Comparison of ENCODE assay signal across 8 cellular contexts in the genomic region with DNA sequence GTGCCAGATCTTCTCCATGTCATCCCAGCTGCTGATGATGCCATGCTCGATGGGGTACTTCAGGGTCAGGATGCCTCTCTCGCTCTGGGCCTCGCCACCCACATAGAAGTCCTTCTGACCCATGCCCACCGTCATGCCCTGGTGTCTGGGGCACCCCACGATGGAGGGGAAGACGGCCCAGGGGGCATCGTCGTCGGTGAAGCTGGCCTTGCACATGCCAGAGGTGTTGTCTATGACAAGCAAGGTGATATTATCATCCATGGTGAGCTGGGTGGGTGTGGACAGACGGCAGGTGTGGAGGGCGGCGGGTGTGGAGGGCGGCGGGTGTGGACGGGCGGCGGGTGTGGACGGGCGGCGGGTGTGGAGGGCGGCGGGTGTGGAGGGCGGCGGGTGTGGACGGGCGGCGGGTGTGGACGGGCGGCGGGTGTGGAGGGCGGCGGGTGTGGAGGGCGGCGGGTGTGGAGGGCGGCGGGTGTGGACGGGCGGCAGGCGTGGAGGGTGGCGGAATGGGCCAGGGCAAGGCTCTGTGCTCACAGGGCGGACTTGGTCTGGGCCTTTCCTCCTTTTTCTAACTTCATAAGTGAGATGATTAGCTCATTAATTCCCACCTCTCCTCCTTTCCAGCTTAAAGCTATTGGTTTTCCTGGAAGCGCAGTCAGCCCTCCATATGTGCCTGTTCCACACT. TPM values are rescaled to one million over a fixed set of nuclear protein-coding genes. Genes with fewer than 3 reads are reported as not detected.
"Had no signal": no experiment of that assay in that cellular context is flagged by ENCODE, and none has a peak within 500 bp of the region (broad histone marks: within the 10 kb centered on the region; RNA-seq: fewer than 3 reads in every experiment).

No MANE protein-coding gene starts in this region.

RNA-seq across cellular contexts. Expression of a gene that starts 30.8 kb away (rescaled TPM):
- total RNA-seq: OCI-LY7, Right ventricle myocardium inferior, Right ventricle myocardium superior, RPMI7951, SJSA1, SK-MEL-5 had no signal
- polyA plus RNA-seq: SK-N-SH had no signal

RNA-seq across cellular contexts. Expression of a gene that starts 34.8 kb away (rescaled TPM):
- total RNA-seq: Right ventricle myocardium superior, SJSA1, SK-MEL-5 had no signal
- polyA plus RNA-seq: SK-N-SH had no signal

RNA-seq across cellular contexts. Expression of a gene that starts 48.9 kb away (rescaled TPM):
- total RNA-seq: PC-3, SK-MEL-5 had no signal

RNA-seq across cellular contexts. Expression of a gene that starts 53.6 kb away (rescaled TPM):
- total RNA-seq: SK-MEL-5 had no signal
